8 cellular contexts compared by ENCODE assay signal in the genomic region with DNA sequence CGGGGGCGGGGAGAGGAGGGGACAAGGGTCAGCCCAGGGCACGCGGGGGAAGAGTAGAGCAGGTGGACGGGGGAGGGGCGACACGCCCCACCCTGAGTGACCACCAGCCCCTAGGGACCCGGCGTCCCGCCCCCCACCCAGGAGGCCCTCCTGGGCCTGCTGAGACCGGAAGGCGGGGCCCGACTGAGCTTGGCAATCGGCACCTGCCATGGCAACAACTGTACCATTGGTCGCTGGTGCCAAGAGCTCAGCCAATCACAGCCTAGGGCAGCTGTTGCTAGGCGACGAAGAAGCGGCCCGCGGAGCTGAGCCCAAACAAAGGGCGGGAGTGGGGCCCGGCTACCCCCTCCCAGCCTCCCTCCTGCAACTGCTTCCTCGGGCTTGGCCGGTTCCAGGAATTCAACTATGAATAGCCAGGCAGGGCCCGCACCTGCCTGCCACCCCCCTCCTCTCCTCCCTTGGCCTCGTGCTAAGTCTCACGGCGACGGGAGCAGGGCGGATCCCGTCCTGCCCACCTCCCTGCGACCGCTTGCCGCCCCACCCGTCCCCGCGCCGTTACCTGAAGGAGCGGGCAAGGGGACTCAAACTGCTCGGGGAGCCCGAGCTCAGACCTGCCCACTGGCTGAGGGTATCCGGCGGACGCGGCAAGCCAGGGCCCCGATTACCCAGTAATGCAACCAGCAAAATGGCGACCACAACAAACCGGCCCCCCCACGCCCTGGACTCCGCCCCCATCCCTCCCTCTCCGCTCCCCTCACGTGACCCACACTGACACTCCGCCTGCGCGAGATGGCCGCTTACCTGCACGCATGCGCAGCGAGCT. TPM values are rescaled to one million over a fixed set of nuclear protein-coding genes. Genes with fewer than 3 reads are reported as not detected.
DNase-seq lines count a peak whose midpoint lies in the region; ATAC-seq and TF ChIP-seq lines count a peak whose summit lies in the region.

A gene (minus strand): TSS at position 699 of the 823 bp plus-strand sequence. CDS start 2,295 bp downstream, outside the sequence.

- no peaks in the 10 kb centered on the region for H3K9me3 ChIP-seq in SJSA1 (replicated peaks)
- H3K9me3 ChIP-seq in gastroesophageal sphincter: no peaks in the 10 kb centered on the region
- H3K9me3 ChIP-seq in neuron (ENCODE audit: low read length): no peaks in the 10 kb centered on the region
- H3K9me3 ChIP-seq in stomach smooth muscle (ENCODE audit: control insufficient read depth in 2 of 2, low read length in 2 of 2): no peaks in the 10 kb centered on the region

- H3K27me3 ChIP-seq in SJSA1 (replicated peaks): no peaks in the 10 kb centered on the region
- no peaks in the 10 kb centered on the region for H3K27me3 ChIP-seq in gastroesophageal sphincter
- H3K27me3 ChIP-seq in neuron (ENCODE audit: insufficient read depth, low read length): no peaks in the 10 kb centered on the region
- no peaks in the 10 kb centered on the region for H3K27me3 ChIP-seq in stomach smooth muscle (ENCODE audit: control insufficient read depth in 1 of 2, insufficient read depth in 2 of 2, low read length in 2 of 2)

- WGBS in gastroesophageal sphincter (ENCODE audit: low coverage in 1 of 2), 2 donors: 0% methylated on average over 2 of the region's 59 CpGs; no CpG with 5 or more reads in 1 of the 2 donors

- H3K4me3 ChIP-seq in Jurkat, Clone E6-1 (ENCODE audit: low read length): peak within 1 kb of the TSS; percentile 79
- peak within 1 kb of the TSS; percentile 62 for H3K4me3 ChIP-seq in SJSA1
- H3K4me3 ChIP-seq in gastroesophageal sphincter: peak within 1 kb of the TSS; percentile 87 to 99
- peak within 1 kb of the TSS; percentile 66 for H3K4me3 ChIP-seq in neuron (ENCODE audit: low read length)
- H3K4me3 ChIP-seq in stomach smooth muscle (ENCODE audit: low read length in 2 of 2): peak within 1 kb of the TSS; percentile 91 to 98

- TF ChIP-seq CTCF in gastroesophageal sphincter (IDR thresholded peaks at IDR 0.05): no peak

- TF ChIP-seq POLR2A in gastroesophageal sphincter (IDR thresholded peaks at IDR 0.05): peak in 1 of 2 donors; percentile 32

- H3K4me1 ChIP-seq in SJSA1 (replicated peaks) (peaks cover 14% of the 10 kb centered on the region), gastroesophageal sphincter (peaks cover 0 to 30% (median 10%) of the 10 kb centered on the region in 3 donors), neuron (ENCODE audit: insufficient read depth, low read length) (peaks cover 25% of the 10 kb centered on the region), stomach smooth muscle (ENCODE audit: control insufficient read depth, insufficient read depth, low read length) (peaks cover 19% of the 10 kb centered on the region)

- H3K36me3 ChIP-seq in SJSA1: peaks cover 60% of the 10 kb centered on the region
- peaks cover 0 to 77% of the 10 kb centered on the region in 2 donors for H3K36me3 ChIP-seq in gastroesophageal sphincter
- peaks cover 68% of the 10 kb centered on the region for H3K36me3 ChIP-seq in neuron (ENCODE audit: insufficient read depth, low read length)
- H3K36me3 ChIP-seq in stomach smooth muscle (ENCODE audit: control insufficient read depth in 2 of 2, insufficient read depth in 2 of 2, low read length in 2 of 2): peaks cover 38 to 41% of the 10 kb centered on the region in 2 donors

- peak within 1 kb of the TSS; percentile 77 for H3K27ac ChIP-seq in SJSA1
- peak within 1 kb of the TSS; percentile 30 to 91 (median 86) for H3K27ac ChIP-seq in gastroesophageal sphincter
- peak within 1 kb of the TSS; percentile 73 for H3K27ac ChIP-seq in stomach smooth muscle (ENCODE audit: low read length)

- peak; percentile 93 for DNase-seq in DMS153 treated with DMSO at 0.1 percent for 48 hours (lab: John Stamatoyannopoulos, UW; ENCODE audit: unreplicated experiment)
- peak; percentile 96 for DNase-seq in Jurkat, Clone E6-1 (ENCODE audit: low read depth, low spot score)
- DNase-seq in SJSA1 (ENCODE audit: low read depth in 1 of 2, low spot score in 2 of 2): peak; percentile 91 to 96
- peak; percentile 95 for DNase-seq in activated naive CD4-positive, alpha-beta T cell treated with anti-CD3 and anti-CD28 coated beads, Interleukin-2, amount 50 U/mL, for 16 hours

- H3K9ac ChIP-seq in stomach smooth muscle (ENCODE audit: low read length in 2 of 2): peak within 1 kb of the TSS; percentile 66 to 81

- H2AFZ ChIP-seq in neuron (ENCODE audit: low read depth, low read length): no peak within 1 kb of the TSS

- TF ChIP-seq EP300 in gastroesophageal sphincter (IDR thresholded peaks at IDR 0.05): no peak

- peak; percentile 84 for ATAC-seq in GM21576 (IDR thresholded peaks at IDR 0.05; ENCODE audit: unreplicated experiment)
- peak; percentile 95 for ATAC-seq in gastroesophageal sphincter

RNA-seq across cellular contexts. Expression of the gene that starts here (rescaled TPM):
- polyA plus RNA-seq in Jurkat, Clone E6-1 (2012; ENCODE audit: insufficient read depth, insufficient read length): 9.7 TPM
- total RNA-seq in SJSA1 (2014; rRNA removed; shearing (Covaris generic)): 1.9 and 2.0 TPM in 2 replicates
- total RNA-seq in gastroesophageal sphincter: 10 to 100 TPM in 2 of 4 donors, 1 to 10 TPM in 2; 8.6 to 19.4 (median 11.4) TPM

Comparison
In these comparisons a context has a peak if more than half of its experiments do, and no peak if none do; other contexts are left out.
1. Peak in every context shown above with its lines: DNase-seq, ATAC-seq, H3K4me3 ChIP-seq and H3K27ac ChIP-seq.